In the genomic region with DNA sequence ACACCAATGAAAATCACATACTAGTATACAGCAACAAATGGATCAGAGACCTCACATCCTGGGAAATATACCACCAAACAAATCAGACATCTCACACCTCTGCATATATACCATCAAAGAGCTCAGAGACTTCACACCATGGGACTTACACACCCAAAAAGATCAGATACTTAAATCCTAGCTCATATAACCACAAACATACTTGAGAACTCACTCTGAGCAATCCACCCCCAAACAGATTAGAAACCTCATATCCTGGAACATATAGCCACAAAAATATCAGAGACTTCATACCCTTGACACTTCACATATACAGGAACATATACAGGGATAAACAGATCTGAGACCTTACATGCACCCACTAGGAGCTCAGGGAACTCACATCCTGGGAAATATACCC, we compare ENCODE assay signal across 26 cellular contexts. TPM values are rescaled to one million over a fixed set of nuclear protein-coding genes. Genes with fewer than 3 reads are reported as not detected.
A peak's percentile ranks its signal among the peaks of the same experiment; 100 is the strongest.
DNase-seq lines count a peak whose midpoint lies in the region; ATAC-seq, FAIRE-seq and TF ChIP-seq lines count a peak whose summit lies in the region.
"Had no signal": no experiment of that assay in that cellular context is flagged by ENCODE, and none has a peak within 500 bp of the region (broad histone marks: within the 10 kb centered on the region; RNA-seq: fewer than 3 reads in every experiment).

No MANE protein-coding gene starts in this region.

- CTCF ChIA-PET in activated CD8-positive, alpha-beta T cell treated with anti-CD3 and anti-CD28 coated beads for 36 hours (lab: Charles Lee), result interaction anchor here (1.4 kb wide), 1 partner anchor 80 kb away, joined by 4 read pairs; no protein-coding TSS in a partner anchor
- CTCF ChIA-PET in activated CD8-positive, alpha-beta T cell treated with anti-CD3 and anti-CD28 coated beads, Interleukin-2, amount 10 ng/mL, durations not matched to agents 7 days and 5 days (lab: Charles Lee), result interaction anchor here (1.8 kb wide), 1 partner anchor 80 kb away, joined by 4 read pairs; no protein-coding TSS in a partner anchor
- CTCF ChIA-PET in CD8-positive, alpha-beta T cell (lab: Charles Lee), result interaction anchor here (1.5 kb wide), 1 partner anchor 9 kb away, joined by 4 read pairs; no protein-coding TSS in a partner anchor

- ATAC-seq in activated CD8-positive, alpha-beta T cell treated with anti-CD3 and anti-CD28 coated beads for 36 hours, result peak; percentile 42
- no peak for ATAC-seq in activated CD8-positive, alpha-beta T cell treated with anti-CD3 and anti-CD28 coated beads, Interleukin-2, amount 10 ng/mL, durations not matched to agents 7 days and 5 days
- ATAC-seq in CD8-positive, alpha-beta T cell, result no peak
- ATAC-seq in activated T-helper 17 cell treated with anti-CD3 and anti-CD28 coated beads, Interleukin-2, amount 50 U/mL, for 72 hours (replicated peaks), result peak; percentile 55
- ATAC-seq in natural killer cell, result peak; percentile 43 to 73 (median 44)
- ATAC-seq: GM23338 had no signal

- H3K27me3 Mint-ChIP-seq in activated CD8-positive, alpha-beta T cell treated with anti-CD3 and anti-CD28 coated beads for 36 hours, result no peaks in the 10 kb centered on the region
- H3K27me3 Mint-ChIP-seq in activated CD8-positive, alpha-beta T cell treated with anti-CD3 and anti-CD28 coated beads, Interleukin-2, amount 10 ng/mL, durations not matched to agents 7 days and 5 days (ENCODE audit: low read depth), result no peaks in the 10 kb centered on the region
- H3K27me3 Mint-ChIP-seq in CD8-positive, alpha-beta T cell (ENCODE audit: low read depth), result no peaks in the 10 kb centered on the region
- H3K27me3 Mint-ChIP-seq in activated T-helper 17 cell treated with anti-CD3 and anti-CD28 coated beads, Interleukin-2, amount 50 U/mL, for 72 hours, result no peaks in the 10 kb centered on the region
- no peaks in the 10 kb centered on the region for H3K27me3 Mint-ChIP-seq in natural killer cell (ENCODE audit: low read depth in 2 of 2)
- H3K27me3 Mint-ChIP-seq: CD4-positive, CD25-positive, alpha-beta regulatory T cell had no signal

- H3K4me3 Mint-ChIP-seq in activated CD8-positive, alpha-beta T cell treated with anti-CD3 and anti-CD28 coated beads for 36 hours, result no peak overlapping the region
- H3K4me3 Mint-ChIP-seq in activated CD8-positive, alpha-beta T cell treated with anti-CD3 and anti-CD28 coated beads, Interleukin-2, amount 10 ng/mL, durations not matched to agents 7 days and 5 days, result no peak overlapping the region
- H3K4me3 Mint-ChIP-seq in CD8-positive, alpha-beta T cell, result no peak overlapping the region
- H3K4me3 Mint-ChIP-seq in activated T-helper 17 cell treated with anti-CD3 and anti-CD28 coated beads, Interleukin-2, amount 50 U/mL, for 72 hours, result no peak overlapping the region
- no peak overlapping the region for H3K4me3 Mint-ChIP-seq in natural killer cell
- H3K4me3 Mint-ChIP-seq: CD4-positive, CD25-positive, alpha-beta regulatory T cell; GM23338 had no signal

- no peak overlapping the region for H3K27ac ChIP-seq in CD8-positive, alpha-beta T cell (ENCODE audit: low read depth, low read length)
- H3K27ac ChIP-seq in caudate nucleus (ENCODE audit: low read depth, low read length), result no peak overlapping the region
- H3K27ac ChIP-seq: PC-9 had no signal

- peaks cover 25% of the 10 kb centered on the region for H3K9me3 Mint-ChIP-seq in activated CD8-positive, alpha-beta T cell treated with anti-CD3 and anti-CD28 coated beads for 36 hours
- H3K9me3 Mint-ChIP-seq in activated CD8-positive, alpha-beta T cell treated with anti-CD3 and anti-CD28 coated beads, Interleukin-2, amount 10 ng/mL, durations not matched to agents 7 days and 5 days (ENCODE audit: insufficient read depth), result peaks cover 5% of the 10 kb centered on the region
- peaks cover 19% of the 10 kb centered on the region for H3K9me3 Mint-ChIP-seq in CD8-positive, alpha-beta T cell
- H3K9me3 Mint-ChIP-seq in activated T-helper 17 cell treated with anti-CD3 and anti-CD28 coated beads, Interleukin-2, amount 50 U/mL, for 72 hours, result peaks cover 17% of the 10 kb centered on the region
- H3K9me3 Mint-ChIP-seq in natural killer cell, result no peaks in the 10 kb centered on the region
- H3K9me3 Mint-ChIP-seq: GM23338 had no signal

- intact Hi-C loops in activated CD8-positive, alpha-beta T cell treated with anti-CD3 and anti-CD28 coated beads for 36 hours (cut with micrococcal nuclease), result no loop called here
- intact Hi-C loops in CD8-positive, alpha-beta T cell (cut with DNase I, micrococcal nuclease), result no loop called here
- intact Hi-C loops in natural killer cell (cut with micrococcal nuclease), result no loop called here

- peaks cover 29% of the 10 kb centered on the region for H3K4me1 Mint-ChIP-seq in activated CD8-positive, alpha-beta T cell treated with anti-CD3 and anti-CD28 coated beads for 36 hours (ENCODE audit: low read depth)
- H3K4me1 Mint-ChIP-seq in activated CD8-positive, alpha-beta T cell treated with anti-CD3 and anti-CD28 coated beads, Interleukin-2, amount 10 ng/mL, durations not matched to agents 7 days and 5 days (ENCODE audit: low read depth), result peaks cover 34% of the 10 kb centered on the region
- peaks cover 43% of the 10 kb centered on the region for H3K4me1 Mint-ChIP-seq in CD8-positive, alpha-beta T cell (ENCODE audit: low read depth)
- peaks cover 25% of the 10 kb centered on the region for H3K4me1 Mint-ChIP-seq in activated T-helper 17 cell treated with anti-CD3 and anti-CD28 coated beads, Interleukin-2, amount 50 U/mL, for 72 hours
- H3K4me1 Mint-ChIP-seq in natural killer cell, result peaks cover 40 to 49% of the 10 kb centered on the region in 2 donors
- H3K4me1 Mint-ChIP-seq: GM23338 had no signal

- peaks cover 8% of the 10 kb centered on the region for H3K9me3 ChIP-seq in CD8-positive, alpha-beta T cell (ENCODE audit: low read length)
- H3K9me3 ChIP-seq: HAP-1 had no signal

- H3K27me3 ChIP-seq in CD8-positive, alpha-beta T cell (ENCODE audit: insufficient read depth, low read length), result no peaks in the 10 kb centered on the region

- peaks cover 13% of the 10 kb centered on the region for H3K36me3 Mint-ChIP-seq in activated CD8-positive, alpha-beta T cell treated with anti-CD3 and anti-CD28 coated beads for 36 hours (ENCODE audit: low read depth)
- H3K36me3 Mint-ChIP-seq in activated CD8-positive, alpha-beta T cell treated with anti-CD3 and anti-CD28 coated beads, Interleukin-2, amount 10 ng/mL, durations not matched to agents 7 days and 5 days (ENCODE audit: low read depth), result peaks cover 24% of the 10 kb centered on the region
- H3K36me3 Mint-ChIP-seq in CD8-positive, alpha-beta T cell, result peaks cover 14% of the 10 kb centered on the region
- no peaks in the 10 kb centered on the region for H3K36me3 Mint-ChIP-seq in activated T-helper 17 cell treated with anti-CD3 and anti-CD28 coated beads, Interleukin-2, amount 50 U/mL, for 72 hours (ENCODE audit: low read depth)
- H3K36me3 Mint-ChIP-seq in natural killer cell, result no peaks in the 10 kb centered on the region
- H3K36me3 Mint-ChIP-seq: CD4-positive, CD25-positive, alpha-beta regulatory T cell had no signal

- peaks cover 25% of the 10 kb centered on the region for H3K4me1 ChIP-seq in CD8-positive, alpha-beta T cell (ENCODE audit: insufficient read depth, low read length)
- H3K4me1 ChIP-seq: HAP-1 had no signal

- H3K27ac Mint-ChIP-seq in activated CD8-positive, alpha-beta T cell treated with anti-CD3 and anti-CD28 coated beads for 36 hours, result peak overlapping the region; percentile 58
- H3K27ac Mint-ChIP-seq in activated CD8-positive, alpha-beta T cell treated with anti-CD3 and anti-CD28 coated beads, Interleukin-2, amount 10 ng/mL, durations not matched to agents 7 days and 5 days, result no peak overlapping the region
- H3K27ac Mint-ChIP-seq in CD8-positive, alpha-beta T cell, result peak overlapping the region; percentile 1
- peak overlapping the region; percentile 36 for H3K27ac Mint-ChIP-seq in activated T-helper 17 cell treated with anti-CD3 and anti-CD28 coated beads, Interleukin-2, amount 50 U/mL, for 72 hours
- H3K27ac Mint-ChIP-seq in natural killer cell, result peak overlapping the region; percentile 51 to 81
- H3K27ac Mint-ChIP-seq: GM23338 had no signal

- POLR2A ChIA-PET in activated CD8-positive, alpha-beta T cell treated with anti-CD3 and anti-CD28 coated beads for 36 hours (lab: Charles Lee), result interaction anchor here (0.8 kb wide), 1 partner anchor 9 kb away, joined by 3 read pairs; no protein-coding TSS in a partner anchor
- POLR2A ChIA-PET in activated CD8-positive, alpha-beta T cell treated with anti-CD3 and anti-CD28 coated beads, Interleukin-2, amount 10 ng/mL, durations not matched to agents 7 days and 5 days (lab: Charles Lee), result interaction anchor here (1.1 kb wide), 1 partner anchor 16 kb away, joined by 4 read pairs; no protein-coding TSS in a partner anchor
- POLR2A ChIA-PET in CD8-positive, alpha-beta T cell (lab: Charles Lee), result interaction anchor here (1.5 kb wide), 1 partner anchor 10 kb away, joined by 3 read pairs; no protein-coding TSS in a partner anchor

- DNase-seq in activated CD8-positive, alpha-beta T cell treated with anti-CD3 and anti-CD28 coated beads for 36 hours, result no peak
- DNase-seq in activated CD8-positive, alpha-beta T cell treated with anti-CD3 and anti-CD28 coated beads, Interleukin-2, amount 10 ng/mL, durations not matched to agents 7 days and 5 days, result no peak
- DNase-seq in CD8-positive, alpha-beta T cell, result no peak
- no peak for DNase-seq in natural killer cell
- no peak for DNase-seq in frontal cortex (ENCODE audit: low spot score in 2 of 2)
- DNase-seq in HuH-7 (ENCODE audit: low spot score), result no peak
- no peak for DNase-seq in caudate nucleus (lab: John Stamatoyannopoulos, UW)
- DNase-seq: Calu3; CD4-positive, CD25-positive, alpha-beta regulatory T cell; DMS153; KG1; NCI-H1092; NCI-H1436 treated with DMSO at 0.1 percent for 48 hours; NCI-H1930; NCI-H226; NCI-H510A treated with DMSO at 0.1 percent for 48 hours; NCI-H748 treated with DMSO at 0.1 percent for 48 hours; PC-9; SIG-M5 had no signal

- no peak for TF ChIP-seq CTCF in activated CD8-positive, alpha-beta T cell treated with anti-CD3 and anti-CD28 coated beads for 36 hours (IDR thresholded peaks at IDR 0.05)
- TF ChIP-seq CTCF in CD8-positive, alpha-beta T cell (IDR thresholded peaks at IDR 0.05), result no peak
- no peak for TF ChIP-seq CTCF in natural killer cell (IDR thresholded peaks at IDR 0.05)

- no peaks in the 10 kb centered on the region for H3K36me3 ChIP-seq in CD8-positive, alpha-beta T cell (ENCODE audit: insufficient read depth, low read length)
- H3K36me3 ChIP-seq: HAP-1 had no signal

- FAIRE-seq in frontal cortex (lab: Jason Lieb, UNC), result no peak
- FAIRE-seq: G401.6, GM18507 had no signal

- H3K4me3 ChIP-seq in CD8-positive, alpha-beta T cell (ENCODE audit: low read depth, low read length), result no peak overlapping the region
- H3K4me3 ChIP-seq: GM23338, HAP-1, PC-9 had no signal

RNA-seq across cellular contexts. Expression of a gene that starts 32.1 kb away (rescaled TPM):
- total RNA-seq in activated CD8-positive, alpha-beta T cell treated with anti-CD3 and anti-CD28 coated beads for 36 hours, result 10 to 100 TPM; 26.8 to 28.4 TPM
- 10 to 100 TPM; 33.2 to 35.3 TPM for total RNA-seq in activated CD8-positive, alpha-beta T cell treated with anti-CD3 and anti-CD28 coated beads, Interleukin-2, amount 10 ng/mL, durations not matched to agents 7 days and 5 days
- total RNA-seq in CD8-positive, alpha-beta T cell, result 1 to 10 TPM; 8.2 to 8.6 TPM
- 10 to 100 TPM; 24.2 to 30.5 TPM for total RNA-seq in activated T-helper 17 cell treated with anti-CD3 and anti-CD28 coated beads, Interleukin-2, amount 50 U/mL, for 72 hours
- 10 to 100 TPM in 2 of 3 donors, 1 to 10 TPM in 1; 9.2 to 11.6 (median 11.0) TPM for total RNA-seq in natural killer cell
- total RNA-seq in frontal cortex, result 2.9 TPM

RNA-seq across cellular contexts. Expression of a gene that starts 32.9 kb away (rescaled TPM):
- not detected for total RNA-seq in activated CD8-positive, alpha-beta T cell treated with anti-CD3 and anti-CD28 coated beads for 36 hours
- total RNA-seq in activated CD8-positive, alpha-beta T cell treated with anti-CD3 and anti-CD28 coated beads, Interleukin-2, amount 10 ng/mL, durations not matched to agents 7 days and 5 days, result not detected
- total RNA-seq in CD8-positive, alpha-beta T cell, result not detected
- total RNA-seq in activated T-helper 17 cell treated with anti-CD3 and anti-CD28 coated beads, Interleukin-2, amount 50 U/mL, for 72 hours, result not detected
- total RNA-seq in natural killer cell, result not detected
- total RNA-seq in frontal cortex, result not detected
- total RNA-seq: A673; Calu3; CD4-positive, CD25-positive, alpha-beta regulatory T cell; Daoy; GM23338; PC-9 had no signal

RNA-seq across cellular contexts. Expression of a gene that starts 45.1 kb away (rescaled TPM):
- total RNA-seq in activated CD8-positive, alpha-beta T cell treated with anti-CD3 and anti-CD28 coated beads for 36 hours, result 10 to 100 TPM; 81.6 to 81.9 TPM
- 100 to 1,000 TPM; 134 to 164 TPM for total RNA-seq in activated CD8-positive, alpha-beta T cell treated with anti-CD3 and anti-CD28 coated beads, Interleukin-2, amount 10 ng/mL, durations not matched to agents 7 days and 5 days
- 10 to 100 TPM; 50.6 to 54.9 TPM for total RNA-seq in CD8-positive, alpha-beta T cell
- total RNA-seq in activated T-helper 17 cell treated with anti-CD3 and anti-CD28 coated beads, Interleukin-2, amount 50 U/mL, for 72 hours, result 100 to 1,000 TPM in 1 of 2 donors, 10 to 100 TPM in 1; 96.8 to 102 TPM
- total RNA-seq in natural killer cell (100 to 1,000 TPM; 136 to 149 (median 141) TPM), frontal cortex (2.0 TPM)
- total RNA-seq: Calu3 had no signal

RNA-seq across cellular contexts. Expression of a gene that starts 57.7 kb away (rescaled TPM):
- not detected for total RNA-seq in activated CD8-positive, alpha-beta T cell treated with anti-CD3 and anti-CD28 coated beads for 36 hours
- not detected for total RNA-seq in activated CD8-positive, alpha-beta T cell treated with anti-CD3 and anti-CD28 coated beads, Interleukin-2, amount 10 ng/mL, durations not matched to agents 7 days and 5 days
- total RNA-seq in CD8-positive, alpha-beta T cell, result not detected
- not detected for total RNA-seq in activated T-helper 17 cell treated with anti-CD3 and anti-CD28 coated beads, Interleukin-2, amount 50 U/mL, for 72 hours
- total RNA-seq in natural killer cell (1 to 10 TPM in 1 of 3 donors, under 1 TPM in 2; 0.41 to 3.0 (median 0.49) TPM), frontal cortex (under 0.01 TPM)
- total RNA-seq: A673, Calu3, Daoy, GM23338, PC-9 had no signal

Comparison
In these comparisons a context has a peak if more than half of its experiments do, and no peak if none do; other contexts are left out.
1. ATAC-seq: peak in activated CD8-positive, alpha-beta T cell treated with anti-CD3 and anti-CD28 coated beads for 36 hours (single experiment), activated T-helper 17 cell treated with anti-CD3 and anti-CD28 coated beads, Interleukin-2, amount 50 U/mL, for 72 hours (single experiment) and natural killer cell (3 of 3); none in activated CD8-positive, alpha-beta T cell treated with anti-CD3 and anti-CD28 coated beads, Interleukin-2, amount 10 ng/mL, durations not matched to agents 7 days and 5 days (single experiment) and CD8-positive, alpha-beta T cell (single experiment).
2. RNA of a gene that starts 45.1 kb away (total RNA-seq): 134 to 164 TPM in activated CD8-positive, alpha-beta T cell treated with anti-CD3 and anti-CD28 coated beads, Interleukin-2, amount 10 ng/mL, durations not matched to agents 7 days and 5 days, 136 to 149 TPM in natural killer cell, 96.8 to 102 TPM in activated T-helper 17 cell treated with anti-CD3 and anti-CD28 coated beads, Interleukin-2, amount 50 U/mL, for 72 hours, 81.6 to 81.9 TPM in activated CD8-positive, alpha-beta T cell treated with anti-CD3 and anti-CD28 coated beads for 36 hours and 50.6 to 54.9 TPM in CD8-positive, alpha-beta T cell; 2.0 TPM in frontal cortex (single experiment); every median in the first group is over 10 times any median in the second.